ENCODE assay signal across 1 cellular context in the genomic region with DNA sequence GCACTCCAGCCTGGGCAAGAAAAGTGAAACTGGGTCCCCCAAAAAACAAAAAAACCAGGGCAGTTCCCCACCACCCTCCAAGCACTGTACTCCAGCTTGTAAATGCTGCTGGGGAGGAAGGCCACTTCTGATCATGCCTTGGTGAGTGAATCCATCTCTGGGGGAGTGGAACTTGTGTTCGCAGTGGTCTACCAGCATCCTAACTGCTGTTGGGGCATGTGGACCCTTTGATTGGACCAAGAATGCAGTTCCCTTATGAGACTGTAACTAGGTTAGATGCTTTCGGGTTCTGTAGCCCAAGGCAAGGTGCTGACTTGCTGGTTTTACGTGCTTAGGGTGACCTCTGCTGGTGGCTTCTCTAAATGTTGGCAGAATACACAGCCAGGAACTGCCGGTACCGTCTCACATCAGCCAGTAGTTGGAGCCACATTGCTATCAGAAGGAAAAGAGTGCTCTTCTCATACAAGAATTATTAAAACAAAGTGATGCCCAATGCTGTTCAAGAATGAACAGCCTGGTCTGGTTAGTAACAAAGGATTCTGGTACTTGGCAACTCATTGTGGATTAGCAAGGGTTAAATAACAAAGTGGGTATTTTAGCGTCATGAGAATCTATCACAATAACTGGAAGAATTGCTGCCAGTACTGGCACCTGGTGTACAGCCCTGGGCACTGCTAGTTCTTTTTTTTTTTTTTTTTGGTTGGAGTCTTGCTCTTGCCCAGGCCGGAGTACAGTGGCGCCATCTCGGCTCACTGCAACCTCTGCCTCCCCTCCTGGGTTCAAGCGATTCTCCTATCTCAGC.
TF ChIP-seq lines count a peak whose summit lies in the region.

No MANE protein-coding gene starts in this region.

TF ChIP-seq in HepG2, 621 proteins besides CTCF, POLR2A, EP300 and RAD21 (continued from another document and continues in another):
- TF ChIP-seq, protein P1, sequence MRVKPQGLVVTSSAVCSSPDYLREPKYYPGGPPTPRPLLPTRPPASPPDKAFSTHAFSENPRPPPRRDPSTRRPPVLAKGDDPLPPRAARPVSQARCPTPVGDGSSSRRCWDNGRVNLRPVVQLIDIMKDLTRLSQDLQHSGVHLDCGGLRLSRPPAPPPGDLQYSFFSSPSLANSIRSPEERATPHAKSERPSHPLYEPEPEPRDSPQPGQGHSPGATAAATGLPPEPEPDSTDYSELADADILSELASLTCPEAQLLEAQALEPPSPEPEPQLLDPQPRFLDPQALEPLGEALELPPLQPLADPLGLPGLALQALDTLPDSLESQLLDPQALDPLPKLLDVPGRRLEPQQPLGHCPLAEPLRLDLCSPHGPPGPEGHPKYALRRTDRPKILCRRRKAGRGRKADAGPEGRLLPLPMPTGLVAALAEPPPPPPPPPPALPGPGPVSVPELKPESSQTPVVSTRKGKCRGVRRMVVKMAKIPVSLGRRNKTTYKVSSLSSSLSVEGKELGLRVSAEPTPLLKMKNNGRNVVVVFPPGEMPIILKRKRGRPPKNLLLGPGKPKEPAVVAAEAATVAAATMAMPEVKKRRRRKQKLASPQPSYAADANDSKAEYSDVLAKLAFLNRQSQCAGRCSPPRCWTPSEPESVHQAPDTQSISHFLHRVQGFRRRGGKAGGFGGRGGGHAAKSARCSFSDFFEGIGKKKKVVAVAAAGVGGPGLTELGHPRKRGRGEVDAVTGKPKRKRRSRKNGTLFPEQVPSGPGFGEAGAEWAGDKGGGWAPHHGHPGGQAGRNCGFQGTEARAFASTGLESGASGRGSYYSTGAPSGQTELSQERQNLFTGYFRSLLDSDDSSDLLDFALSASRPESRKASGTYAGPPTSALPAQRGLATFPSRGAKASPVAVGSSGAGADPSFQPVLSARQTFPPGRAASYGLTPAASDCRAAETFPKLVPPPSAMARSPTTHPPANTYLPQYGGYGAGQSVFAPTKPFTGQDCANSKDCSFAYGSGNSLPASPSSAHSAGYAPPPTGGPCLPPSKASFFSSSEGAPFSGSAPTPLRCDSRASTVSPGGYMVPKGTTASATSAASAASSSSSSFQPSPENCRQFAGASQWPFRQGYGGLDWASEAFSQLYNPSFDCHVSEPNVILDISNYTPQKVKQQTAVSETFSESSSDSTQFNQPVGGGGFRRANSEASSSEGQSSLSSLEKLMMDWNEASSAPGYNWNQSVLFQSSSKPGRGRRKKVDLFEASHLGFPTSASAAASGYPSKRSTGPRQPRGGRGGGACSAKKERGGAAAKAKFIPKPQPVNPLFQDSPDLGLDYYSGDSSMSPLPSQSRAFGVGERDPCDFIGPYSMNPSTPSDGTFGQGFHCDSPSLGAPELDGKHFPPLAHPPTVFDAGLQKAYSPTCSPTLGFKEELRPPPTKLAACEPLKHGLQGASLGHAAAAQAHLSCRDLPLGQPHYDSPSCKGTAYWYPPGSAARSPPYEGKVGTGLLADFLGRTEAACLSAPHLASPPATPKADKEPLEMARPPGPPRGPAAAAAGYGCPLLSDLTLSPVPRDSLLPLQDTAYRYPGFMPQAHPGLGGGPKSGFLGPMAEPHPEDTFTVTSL (CRISPR knock-in tag; IDR thresholded peaks at IDR 0.05; ENCODE audit: borderline replicate concordance) = no peak
- peak; percentile 70 for TF ChIP-seq THAP11 (CRISPR knock-in tag; IDR thresholded peaks at IDR 0.05)
- no peak for TF ChIP-seq NCOR1 (IDR thresholded peaks at IDR 0.05; ENCODE audit: borderline replicate concordance, low read length)
- no peak for TF ChIP-seq FOXA1 (IDR thresholded peaks at IDR 0.05)
- peak; percentile 47; the same call in 1 of the 2 replicates for TF ChIP-seq FOXA1 (CRISPR knock-in tag; IDR thresholded peaks at IDR 0.05)
- TF ChIP-seq ZNF577 (CRISPR knock-in tag; IDR thresholded peaks at IDR 0.05; ENCODE audit: borderline replicate concordance, low read depth) = no peak
- TF ChIP-seq PHF5A (CRISPR knock-in tag; IDR thresholded peaks at IDR 0.05; ENCODE audit: low read depth, unreplicated experiment) = peak; percentile 41
- TF ChIP-seq PAX8 (CRISPR knock-in tag; IDR thresholded peaks at IDR 0.05; ENCODE audit: borderline replicate concordance) = no peak
- TF ChIP-seq STAG1 (CRISPR knock-in tag; IDR thresholded peaks at IDR 0.05) = peak; percentile 99
- TF ChIP-seq ZNF362 (CRISPR knock-in tag; IDR thresholded peaks at IDR 0.05; ENCODE audit: borderline replicate concordance) = peak; percentile 73; the same call in 1 of the 2 replicates
- no peak for TF ChIP-seq KAT7 (CRISPR knock-in tag; IDR thresholded peaks at IDR 0.05; ENCODE audit: borderline replicate concordance)
- TF ChIP-seq PPARG (CRISPR knock-in tag; conservative IDR thresholded peaks at IDR 0.05) = no peak; the same call in 1 of the 2 replicates
- TF ChIP-seq FOXJ3 (CRISPR knock-in tag; IDR thresholded peaks at IDR 0.05; ENCODE audit: borderline replicate concordance) = no peak
- no peak for TF ChIP-seq POLR2AphosphoS2 (IDR thresholded peaks at IDR 0.05; ENCODE audit: low read depth, low read length)
- TF ChIP-seq, protein P2, sequence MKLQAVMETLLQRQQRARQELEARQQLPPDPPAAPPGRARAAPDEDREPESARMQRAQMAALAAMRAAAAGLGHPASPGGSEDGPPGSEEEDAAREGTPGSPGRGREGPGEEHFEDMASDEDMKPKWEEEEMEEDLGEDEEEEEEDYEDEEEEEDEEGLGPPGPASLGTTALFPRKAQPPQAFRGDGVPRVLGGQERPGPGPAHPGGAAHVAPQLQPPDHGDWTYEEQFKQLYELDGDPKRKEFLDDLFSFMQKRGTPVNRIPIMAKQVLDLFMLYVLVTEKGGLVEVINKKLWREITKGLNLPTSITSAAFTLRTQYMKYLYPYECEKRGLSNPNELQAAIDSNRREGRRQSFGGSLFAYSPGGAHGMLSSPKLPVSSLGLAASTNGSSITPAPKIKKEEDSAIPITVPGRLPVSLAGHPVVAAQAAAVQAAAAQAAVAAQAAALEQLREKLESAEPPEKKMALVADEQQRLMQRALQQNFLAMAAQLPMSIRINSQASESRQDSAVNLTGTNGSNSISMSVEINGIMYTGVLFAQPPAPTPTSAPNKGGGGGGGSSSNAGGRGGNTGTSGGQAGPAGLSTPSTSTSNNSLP (IDR thresholded peaks at IDR 0.05; ENCODE audit: low read depth, low read length) = peak; percentile 68; the same call in 1 of the 2 replicates
- TF ChIP-seq SOX5 (CRISPR knock-in tag; IDR thresholded peaks at IDR 0.05; ENCODE audit: borderline replicate concordance) = 0 out of 2 replicates have a peak, but pooled peaks have one; percentile 16
- TF ChIP-seq ZNF883 (CRISPR knock-in tag; IDR thresholded peaks at IDR 0.05; ENCODE audit: not compliant biosample characterization) = no peak
- TF ChIP-seq, protein P3, sequence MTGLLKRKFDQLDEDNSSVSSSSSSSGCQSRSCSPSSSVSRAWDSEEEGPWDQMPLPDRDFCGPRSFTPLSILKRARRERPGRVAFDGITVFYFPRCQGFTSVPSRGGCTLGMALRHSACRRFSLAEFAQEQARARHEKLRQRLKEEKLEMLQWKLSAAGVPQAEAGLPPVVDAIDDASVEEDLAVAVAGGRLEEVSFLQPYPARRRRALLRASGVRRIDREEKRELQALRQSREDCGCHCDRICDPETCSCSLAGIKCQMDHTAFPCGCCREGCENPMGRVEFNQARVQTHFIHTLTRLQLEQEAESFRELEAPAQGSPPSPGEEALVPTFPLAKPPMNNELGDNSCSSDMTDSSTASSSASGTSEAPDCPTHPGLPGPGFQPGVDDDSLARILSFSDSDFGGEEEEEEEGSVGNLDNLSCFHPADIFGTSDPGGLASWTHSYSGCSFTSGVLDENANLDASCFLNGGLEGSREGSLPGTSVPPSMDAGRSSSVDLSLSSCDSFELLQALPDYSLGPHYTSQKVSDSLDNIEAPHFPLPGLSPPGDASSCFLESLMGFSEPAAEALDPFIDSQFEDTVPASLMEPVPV (CRISPR knock-in tag; IDR thresholded peaks at IDR 0.05) = no peak
- TF ChIP-seq TFAP4 (IDR thresholded peaks at IDR 0.05; ENCODE audit: borderline replicate concordance, low read depth) = no peak
- 0 out of 2 replicates have a peak, but pooled peaks have one; percentile 38 for TF ChIP-seq ZSCAN12 (CRISPR knock-in tag; IDR thresholded peaks at IDR 0.05)
- TF ChIP-seq ELF4 (CRISPR knock-in tag; IDR thresholded peaks at IDR 0.05; ENCODE audit: borderline replicate concordance) = peak; percentile 46; the same call in 1 of the 2 replicates
- TF ChIP-seq ZNF350 (CRISPR knock-in tag; IDR thresholded peaks at IDR 0.05; ENCODE audit: borderline replicate concordance, low read depth) = no peak
- no peak for TF ChIP-seq ZNF260 (CRISPR knock-in tag; IDR thresholded peaks at IDR 0.05; ENCODE audit: borderline replicate concordance, low read depth)
- TF ChIP-seq, protein P4, sequence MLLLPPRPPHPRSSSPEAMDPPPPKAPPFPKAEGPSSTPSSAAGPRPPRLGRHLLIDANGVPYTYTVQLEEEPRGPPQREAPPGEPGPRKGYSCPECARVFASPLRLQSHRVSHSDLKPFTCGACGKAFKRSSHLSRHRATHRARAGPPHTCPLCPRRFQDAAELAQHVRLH (CRISPR knock-in tag; IDR thresholded peaks at IDR 0.05; ENCODE audit: borderline replicate concordance, low read depth) = peak; percentile 42; the same call in 1 of the 2 replicates
- no peak for TF ChIP-seq ZNF709 (CRISPR knock-in tag; IDR thresholded peaks at IDR 0.05)
- TF ChIP-seq, protein P5, sequence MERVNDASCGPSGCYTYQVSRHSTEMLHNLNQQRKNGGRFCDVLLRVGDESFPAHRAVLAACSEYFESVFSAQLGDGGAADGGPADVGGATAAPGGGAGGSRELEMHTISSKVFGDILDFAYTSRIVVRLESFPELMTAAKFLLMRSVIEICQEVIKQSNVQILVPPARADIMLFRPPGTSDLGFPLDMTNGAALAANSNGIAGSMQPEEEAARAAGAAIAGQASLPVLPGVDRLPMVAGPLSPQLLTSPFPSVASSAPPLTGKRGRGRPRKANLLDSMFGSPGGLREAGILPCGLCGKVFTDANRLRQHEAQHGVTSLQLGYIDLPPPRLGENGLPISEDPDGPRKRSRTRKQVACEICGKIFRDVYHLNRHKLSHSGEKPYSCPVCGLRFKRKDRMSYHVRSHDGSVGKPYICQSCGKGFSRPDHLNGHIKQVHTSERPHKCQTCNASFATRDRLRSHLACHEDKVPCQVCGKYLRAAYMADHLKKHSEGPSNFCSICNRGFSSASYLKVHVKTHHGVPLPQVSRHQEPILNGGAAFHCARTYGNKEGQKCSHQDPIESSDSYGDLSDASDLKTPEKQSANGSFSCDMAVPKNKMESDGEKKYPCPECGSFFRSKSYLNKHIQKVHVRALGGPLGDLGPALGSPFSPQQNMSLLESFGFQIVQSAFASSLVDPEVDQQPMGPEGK (CRISPR knock-in tag; IDR thresholded peaks at IDR 0.05) = no peak
- no peak for TF ChIP-seq ZSCAN21 (CRISPR knock-in tag; IDR thresholded peaks at IDR 0.05; ENCODE audit: borderline replicate concordance)
- no peak for TF ChIP-seq TBP (CRISPR knock-in tag; IDR thresholded peaks at IDR 0.05)
- TF ChIP-seq ZNF788 (CRISPR knock-in tag; IDR thresholded peaks at IDR 0.05; ENCODE audit: borderline replicate concordance) = peak; percentile 51; the same call in 1 of the 2 replicates
- TF ChIP-seq ZBTB44 (CRISPR knock-in tag; IDR thresholded peaks at IDR 0.05) = no peak
- peak; percentile 63; the same call in 1 of the 2 replicates for TF ChIP-seq IRF2 (CRISPR knock-in tag; IDR thresholded peaks at IDR 0.05)
- no peak for TF ChIP-seq ZNF589 (CRISPR knock-in tag; conservative IDR thresholded peaks at IDR 0.05)
- no peak for TF ChIP-seq PCBP2 (optimal IDR thresholded peaks at IDR 0.05; ENCODE audit: low read depth, low read length, poor library complexity, severe bottlenecking)
- TF ChIP-seq, protein P6, sequence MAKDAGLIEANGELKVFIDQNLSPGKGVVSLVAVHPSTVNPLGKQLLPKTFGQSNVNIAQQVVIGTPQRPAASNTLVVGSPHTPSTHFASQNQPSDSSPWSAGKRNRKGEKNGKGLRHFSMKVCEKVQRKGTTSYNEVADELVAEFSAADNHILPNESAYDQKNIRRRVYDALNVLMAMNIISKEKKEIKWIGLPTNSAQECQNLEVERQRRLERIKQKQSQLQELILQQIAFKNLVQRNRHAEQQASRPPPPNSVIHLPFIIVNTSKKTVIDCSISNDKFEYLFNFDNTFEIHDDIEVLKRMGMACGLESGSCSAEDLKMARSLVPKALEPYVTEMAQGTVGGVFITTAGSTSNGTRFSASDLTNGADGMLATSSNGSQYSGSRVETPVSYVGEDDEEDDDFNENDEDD (CRISPR knock-in tag; IDR thresholded peaks at IDR 0.05; ENCODE audit: borderline replicate concordance) = no peak
- TF ChIP-seq MAFF (IDR thresholded peaks at IDR 0.05; ENCODE audit: low read depth, low read length) = peak; percentile 59; the same call in 1 of the 2 replicates
- no peak for TF ChIP-seq ZNF703 (CRISPR knock-in tag; IDR thresholded peaks at IDR 0.05; ENCODE audit: borderline replicate concordance)
- TF ChIP-seq RXRB (CRISPR knock-in tag; IDR thresholded peaks at IDR 0.05; ENCODE audit: borderline replicate concordance) = peak; percentile 52; the same call in 1 of the 2 replicates
- TF ChIP-seq, protein P7, sequence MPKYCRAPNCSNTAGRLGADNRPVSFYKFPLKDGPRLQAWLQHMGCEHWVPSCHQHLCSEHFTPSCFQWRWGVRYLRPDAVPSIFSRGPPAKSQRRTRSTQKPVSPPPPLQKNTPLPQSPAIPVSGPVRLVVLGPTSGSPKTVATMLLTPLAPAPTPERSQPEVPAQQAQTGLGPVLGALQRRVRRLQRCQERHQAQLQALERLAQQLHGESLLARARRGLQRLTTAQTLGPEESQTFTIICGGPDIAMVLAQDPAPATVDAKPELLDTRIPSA (CRISPR knock-in tag; IDR thresholded peaks at IDR 0.05; ENCODE audit: borderline replicate concordance) = no peak
- TF ChIP-seq NFATC3 (CRISPR knock-in tag; IDR thresholded peaks at IDR 0.05) = no peak
